In the genomic region with DNA sequence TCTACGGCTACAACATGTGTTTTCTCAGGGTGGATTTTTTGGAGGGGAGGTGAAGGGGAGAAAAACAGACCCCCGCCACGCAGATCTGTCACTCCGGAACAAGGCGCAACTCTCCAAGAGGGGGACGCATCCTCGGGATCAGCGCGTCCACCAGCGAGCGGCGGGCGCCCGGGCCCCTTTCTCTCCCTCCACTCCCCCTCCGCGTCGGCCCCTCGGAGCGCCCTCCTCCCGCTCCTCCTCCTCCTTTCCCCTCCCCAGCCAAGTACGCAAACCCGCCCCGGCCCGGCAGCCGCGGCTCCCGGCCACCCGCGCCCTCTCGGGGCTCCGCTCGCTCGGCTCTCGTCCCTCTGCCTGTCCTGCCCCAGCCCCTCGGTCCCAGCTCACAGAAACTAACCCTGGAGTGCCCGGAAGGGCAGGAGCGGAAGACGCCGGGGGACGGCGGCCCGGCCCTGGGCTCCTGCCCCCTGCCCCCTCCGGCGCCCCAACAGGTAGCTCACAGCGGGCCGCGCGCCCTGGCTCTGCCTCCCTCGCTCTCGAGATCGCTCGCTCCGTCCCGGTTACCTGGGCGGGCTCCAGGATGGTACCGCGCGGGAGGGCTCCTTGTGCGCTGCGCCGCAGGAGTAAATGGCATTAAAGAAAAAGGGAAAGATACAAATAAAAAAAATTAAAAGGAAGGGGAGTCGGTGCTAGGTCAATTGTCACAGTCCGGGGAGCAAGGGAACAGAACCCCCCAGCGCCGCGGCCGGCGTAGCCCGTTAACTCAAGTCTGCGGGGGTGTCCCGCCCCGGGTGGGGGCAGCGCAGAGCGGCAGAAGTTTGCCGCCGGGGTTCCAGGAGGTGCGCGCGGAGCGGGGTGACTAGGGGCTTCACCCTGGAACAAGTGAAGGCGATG, we compare ENCODE assay signal across 8 cellular contexts.
DNase-seq lines count a peak whose midpoint lies in the region; ATAC-seq and TF ChIP-seq lines count a peak whose summit lies in the region.

No MANE protein-coding gene starts in this region.

- H3K4me3 Mint-ChIP-seq in dendritic cell treated with granulocyte-macrophage colony-stimulating factor and Interleukin-4, amounts not matched to agents 40 ng/mL and 50 ng/mL, for 4 days = peak overlapping the region; percentile 72

- peaks cover 0 to 49% of the 10 kb centered on the region in 2 donors for H3K27me3 ChIP-seq in tibial nerve

- intact Hi-C loops in dendritic cell treated with granulocyte-macrophage colony-stimulating factor and Interleukin-4, amounts not matched to agents 40 ng/mL and 50 ng/mL, for 4 days (cut with micrococcal nuclease) = loop anchor here (5.0 to 10.0 kb wide), 2 partner anchors 755 to 832 kb away; no protein-coding TSS in a partner anchor
- intact Hi-C loops in lower leg skin (cut with DNase I; ENCODE audit: low total_unique reads) = loop anchor here (5.0 kb wide), 1 partner anchor 1275 kb away; no protein-coding TSS in a partner anchor

- H3K9me3 Mint-ChIP-seq in dendritic cell treated with granulocyte-macrophage colony-stimulating factor and Interleukin-4, amounts not matched to agents 40 ng/mL and 50 ng/mL, for 4 days = no peaks in the 10 kb centered on the region

- peak overlapping the region; percentile 85 to 95 (median 94) for H3K27ac ChIP-seq in tibial nerve

- H3K36me3 ChIP-seq in tibial nerve = no peaks in the 10 kb centered on the region

- peaks cover 23% of the 10 kb centered on the region for H3K4me1 Mint-ChIP-seq in dendritic cell treated with granulocyte-macrophage colony-stimulating factor and Interleukin-4, amounts not matched to agents 40 ng/mL and 50 ng/mL, for 4 days (ENCODE audit: low read depth)

- TF ChIP-seq EP300 in tibial nerve (IDR thresholded peaks at IDR 0.05) = no peak

- no peaks in the 10 kb centered on the region for H3K36me3 Mint-ChIP-seq in dendritic cell treated with granulocyte-macrophage colony-stimulating factor and Interleukin-4, amounts not matched to agents 40 ng/mL and 50 ng/mL, for 4 days (ENCODE audit: low read depth)

- H3K4me1 ChIP-seq in tibial nerve = peaks cover 0 to 33% (median 0%) of the 10 kb centered on the region in 4 donors

- H3K9me3 ChIP-seq in tibial nerve = no peaks in the 10 kb centered on the region

- H3K4me3 ChIP-seq in lower leg skin (ENCODE audit: low read depth, poor library complexity, severe bottlenecking) (peak overlapping the region; percentile 33), tibial nerve (peak overlapping the region; percentile 39 to 66 (median 60))

- ATAC-seq in GM21515 (IDR thresholded peaks at IDR 0.05; ENCODE audit: unreplicated experiment) (no peak), GM21737 (IDR thresholded peaks at IDR 0.05; ENCODE audit: unreplicated experiment) (no peak)
- ATAC-seq in activated CD4-positive, CD25-positive, alpha-beta regulatory T cell treated with anti-CD3 and anti-CD28 coated beads, Interleukin-2, amount 50 U/mL, for 24 hours = no peak

- H3K27ac Mint-ChIP-seq in dendritic cell treated with granulocyte-macrophage colony-stimulating factor and Interleukin-4, amounts not matched to agents 40 ng/mL and 50 ng/mL, for 4 days = peak overlapping the region; percentile 28

- WGBS in lower leg skin, 2 donors = 1% methylated on average over 73 to 81 of the region's 81 CpGs
- WGBS in tibial nerve, 2 donors = 1% methylated on average over 80 of the region's 81 CpGs

- peak; percentile 19 for DNase-seq in Daoy (ENCODE audit: low read depth)
- peak; percentile 26 for DNase-seq in NCI-H510A treated with DMSO at 0.1 percent for 48 hours (lab: John Stamatoyannopoulos, UW)
- DNase-seq in lower leg skin (ENCODE audit: low spot score in 2 of 2) = peak in 1 of 2 donors; percentile 86
- DNase-seq in tibial nerve (ENCODE audit: low spot score in 2 of 2) = peak in 1 of 2 donors; percentile 16

- peaks cover 28% of the 10 kb centered on the region for H3K27me3 Mint-ChIP-seq in dendritic cell treated with granulocyte-macrophage colony-stimulating factor and Interleukin-4, amounts not matched to agents 40 ng/mL and 50 ng/mL, for 4 days

- TF ChIP-seq POLR2A in lower leg skin (IDR thresholded peaks at IDR 0.05) (no peak), tibial nerve (IDR thresholded peaks at IDR 0.05) (no peak)

- TF ChIP-seq CTCF in lower leg skin (IDR thresholded peaks at IDR 0.05) (no peak), tibial nerve (IDR thresholded peaks at IDR 0.05) (no peak)
